19 cellular contexts compared by ENCODE assay signal in the genomic region with DNA sequence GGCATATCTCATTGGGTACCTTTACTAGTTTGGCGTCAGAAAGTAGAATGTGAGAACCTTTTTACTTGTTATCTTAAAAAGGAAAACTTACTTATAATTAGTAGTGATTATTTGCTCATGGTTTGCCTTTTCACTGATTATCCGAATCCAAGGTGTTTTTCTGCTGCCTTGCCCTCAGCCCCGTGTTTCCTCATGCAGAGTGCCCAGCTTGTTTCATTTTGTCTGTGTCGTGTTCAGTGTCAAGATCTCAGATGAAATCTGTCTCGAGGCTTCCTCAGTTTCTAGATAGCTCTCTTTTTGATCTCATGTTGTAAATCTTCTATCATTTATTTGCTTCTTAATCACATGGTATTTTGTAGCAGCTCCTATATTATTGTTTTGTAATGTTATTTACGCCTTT. TPM values are rescaled to one million over a fixed set of nuclear protein-coding genes. Genes with fewer than 3 reads are reported as not detected.
DNase-seq lines count a peak whose midpoint lies in the region; ATAC-seq and TF ChIP-seq lines count a peak whose summit lies in the region.
"Had no signal": no experiment of that assay in that cellular context is flagged by ENCODE, and none has a peak within 500 bp of the region (broad histone marks: within the 10 kb centered on the region; RNA-seq: fewer than 3 reads in every experiment).

No MANE protein-coding gene starts in this region.

- no peaks in the 10 kb centered on the region for H3K36me3 ChIP-seq in endocrine pancreas (ENCODE audit: control insufficient read depth, insufficient read depth, low read length)
- H3K36me3 ChIP-seq in parathyroid adenoma (ENCODE audit: control insufficient read depth, insufficient read depth, low read length): no peaks in the 10 kb centered on the region
- no peaks in the 10 kb centered on the region for H3K36me3 ChIP-seq in upper lobe of right lung
- no peaks in the 10 kb centered on the region for H3K36me3 ChIP-seq in A673 (ENCODE audit: insufficient read depth, low read length, poor library complexity, severe bottlenecking)

- no peak for ATAC-seq in upper lobe of right lung
- ATAC-seq: SK-N-SH treated with all-trans-retinoic acid at 6 μM for 48 hours had no signal

- H3K27ac ChIP-seq in parathyroid adenoma (peak overlapping the region; percentile 72), upper lobe of right lung (peak overlapping the region; percentile 27), A673 (ENCODE audit: low read depth, low read length, poor library complexity, severe bottlenecking) (no peak overlapping the region)
- H3K27ac ChIP-seq: 22Rv1 had no signal

- DNase-seq in DMS 273 (lab: John Stamatoyannopoulos, UW; ENCODE audit: unreplicated experiment): peak; percentile 32
- DNase-seq in DMS 273 treated with DMSO at 0.1 percent for 48 hours (lab: John Stamatoyannopoulos, UW): no peak
- no peak for DNase-seq in upper lobe of right lung
- no peak for DNase-seq in stimulated activated CD4-positive, alpha-beta T cell treated with anti-CD3 and anti-CD28 coated beads, Interleukin-4, amount 100 ng/mL, for 24 hours
- DNase-seq in AML-193 (lab: John Stamatoyannopoulos, UW): no peak
- DNase-seq in A673 (ENCODE audit: low spot score): no peak
- DNase-seq: activated CD4-positive, CD25-positive, alpha-beta regulatory T cell; activated naive CD4-positive, alpha-beta T cell; activated T-cell treated with anti-CD3 and anti-CD28 coated beads, Interleukin-2, amount 50 U/mL, for 24 hours; Caco-2; cerebellar nuclear complex; NCI-H1092 treated with DMSO at 0.1 percent for 48 hours; NCI-H2081; NCI-H524; trophoblast cell had no signal

- intact Hi-C loops in upper lobe of right lung (cut with DNase I): no loop called here
- intact Hi-C loops in A673 (cut with micrococcal nuclease; ENCODE audit: unreplicated experiment): loop anchor here (10.0 kb wide), 1 partner anchor 276 kb away; a partner anchor contains a TSS

- H2AFZ ChIP-seq in parathyroid adenoma: peak overlapping the region; percentile 77

- POLR2A ChIA-PET in A673 (lab: Charles Lee; ENCODE audit: low non-redundant PET): no interaction called here

- H3K4me2 ChIP-seq in parathyroid adenoma (ENCODE audit: low read length): peak overlapping the region; percentile 47

- CTCF ChIA-PET in A673 (lab: Charles Lee): no interaction called here

- H3K9ac ChIP-seq in endocrine pancreas (ENCODE audit: control insufficient read depth, insufficient read depth, low read length) (no peak overlapping the region), parathyroid adenoma (no peak overlapping the region)

- H3K27me3 ChIP-seq in endocrine pancreas (ENCODE audit: control insufficient read depth, insufficient read depth, low read length) (no peaks in the 10 kb centered on the region), parathyroid adenoma (ENCODE audit: control insufficient read depth, insufficient read depth, low read length) (no peaks in the 10 kb centered on the region), upper lobe of right lung (no peaks in the 10 kb centered on the region), A673 (replicated peaks; ENCODE audit: insufficient read depth, low read depth, low read length, poor library complexity) (no peaks in the 10 kb centered on the region)

- H3K4me1 ChIP-seq in endocrine pancreas (ENCODE audit: control insufficient read depth, insufficient read depth, low read length) (peaks cover 4% of the 10 kb centered on the region), parathyroid adenoma (peaks cover 22% of the 10 kb centered on the region), upper lobe of right lung (peaks cover 19% of the 10 kb centered on the region), A673 (ENCODE audit: insufficient read depth, low read length, poor library complexity, severe bottlenecking) (no peaks in the 10 kb centered on the region)

- BruUV-seq in A673 (replicated peaks; lab: Mats Ljungman, UMichigan): no TSS peak

- H3K9me3 ChIP-seq in endocrine pancreas (ENCODE audit: control insufficient read depth, low read length) (no peaks in the 10 kb centered on the region), parathyroid adenoma (ENCODE audit: control insufficient read depth, low read length) (no peaks in the 10 kb centered on the region), upper lobe of right lung (no peaks in the 10 kb centered on the region), A673 (ENCODE audit: low read depth, low read length, poor library complexity, severe bottlenecking) (no peaks in the 10 kb centered on the region)
- H3K9me3 ChIP-seq: Caco-2 had no signal

- H3K79me2 ChIP-seq in parathyroid adenoma: peaks cover 7% of the 10 kb centered on the region

- H3K4me3 ChIP-seq in endocrine pancreas (ENCODE audit: control insufficient read depth, insufficient read depth, low read length): peak overlapping the region; percentile 76
- H3K4me3 ChIP-seq in parathyroid adenoma (ENCODE audit: low read depth, low read length): peak overlapping the region; percentile 12
- no peak overlapping the region for H3K4me3 ChIP-seq in upper lobe of right lung
- H3K4me3 ChIP-seq in A673 (ENCODE audit: low read depth, low read length, poor library complexity, severe bottlenecking): no peak overlapping the region

- no peak for TF ChIP-seq CTCF in parathyroid adenoma (IDR thresholded peaks at IDR 0.05)
- no peak for TF ChIP-seq CTCF in upper lobe of right lung (IDR thresholded peaks at IDR 0.05)
- no peak for TF ChIP-seq CTCF in A673 (conservative IDR thresholded peaks at IDR 0.05; ENCODE audit: low read depth, low read length)

RNA-seq across cellular contexts. Expression of a gene that starts 30.1 kb away (rescaled TPM):
- total RNA-seq in upper lobe of right lung: 21.4 TPM
- 61.4 and 72.8 TPM in 2 replicates for total RNA-seq in A673 (2021)

RNA-seq across cellular contexts. Expression of a gene that starts 47.8 kb away (rescaled TPM):
- total RNA-seq in upper lobe of right lung (18.0 TPM), A673 (2021) (13.3 and 13.5 TPM in 2 replicates)

Comparison
In these comparisons a context has a peak if more than half of its experiments do, and no peak if none do; other contexts are left out.
1. H3K4me3 ChIP-seq: peak in endocrine pancreas (single experiment) and parathyroid adenoma (single experiment); none in upper lobe of right lung (single experiment) and A673 (single experiment).